23 cellular contexts compared by ENCODE assay signal in genomic region chr6:71229466-71229865, GRCh38. TPM values are rescaled to one million over a fixed set of nuclear protein-coding genes. Genes with fewer than 3 reads are reported as not detected.
DNase-seq lines count a peak whose midpoint lies in the region; ATAC-seq and TF ChIP-seq lines count a peak whose summit lies in the region.
"Had no signal": no experiment of that assay in that cellular context is flagged by ENCODE, and none has a peak within 500 bp of the region (broad histone marks: within the 10 kb centered on the region; RNA-seq: fewer than 3 reads in every experiment).

No MANE protein-coding gene starts in this region.

- no peaks in the 10 kb centered on the region for H3K79me2 ChIP-seq in Loucy (ENCODE audit: insufficient read depth, low read length)

- H3K9ac ChIP-seq in Loucy (ENCODE audit: low read depth, low read length, poor library complexity, severe bottlenecking): no peak overlapping the region
- H3K9ac ChIP-seq: BLaER1 had no signal

- peak overlapping the region; percentile 66 for H3K4me2 ChIP-seq in Loucy (ENCODE audit: low read depth, low read length, poor library complexity, severe bottlenecking)
- H3K4me2 ChIP-seq: BLaER1 had no signal

- peak overlapping the region in 7 of 8 donors; percentile 32 to 92 (median 42) for H3K27ac Mint-ChIP-seq in CD8-positive, alpha-beta memory T cell
- no peak overlapping the region for H3K27ac Mint-ChIP-seq in activated T-helper 17 cell treated with anti-CD3 and anti-CD28 coated beads, Interleukin-2, amount 50 U/mL, for 72 hours
- peak overlapping the region in 6 of 10 donors; percentile 16 to 91 (median 58) for H3K27ac Mint-ChIP-seq in naive thymus-derived CD8-positive, alpha-beta T cell
- H3K27ac Mint-ChIP-seq: CD4-positive, CD25-positive, alpha-beta regulatory T cell had no signal

- CTCF ChIA-PET in CD8-positive, alpha-beta memory T cell (lab: Charles Lee): interaction anchor here (1.0 kb wide), 1 partner anchor 9 kb away, joined by 3 read pairs; no protein-coding TSS in a partner anchor

- no peaks in the 10 kb centered on the region for H3K9me3 ChIP-seq in CD8-positive, alpha-beta memory T cell (ENCODE audit: low read length)
- H3K9me3 ChIP-seq in Loucy (ENCODE audit: insufficient read depth, low read depth, low read length): no peaks in the 10 kb centered on the region
- H3K9me3 ChIP-seq: BLaER1 had no signal

- H3K36me3 Mint-ChIP-seq in CD8-positive, alpha-beta memory T cell: no peaks in the 10 kb centered on the region
- H3K36me3 Mint-ChIP-seq in activated T-helper 17 cell treated with anti-CD3 and anti-CD28 coated beads, Interleukin-2, amount 50 U/mL, for 72 hours (ENCODE audit: low read depth): no peaks in the 10 kb centered on the region
- H3K36me3 Mint-ChIP-seq in naive thymus-derived CD8-positive, alpha-beta T cell: no peaks in the 10 kb centered on the region
- H3K36me3 Mint-ChIP-seq: CD4-positive, CD25-positive, alpha-beta regulatory T cell had no signal

- no peak for DNase-seq in CD8-positive, alpha-beta memory T cell
- DNase-seq in naive thymus-derived CD8-positive, alpha-beta T cell: no peak
- DNase-seq in left lobe of liver (ENCODE audit: low spot score) (no peak), GM19240 (ENCODE audit: insufficient read length, low spot score) (no peak), OCI-M1 (lab: John Stamatoyannopoulos, UW) (no peak)
- no peak for DNase-seq in central memory CD4-positive, alpha-beta T cell
- DNase-seq: CD4-positive, CD25-positive, alpha-beta regulatory T cell; DMS 273 treated with DMSO at 0.1 percent for 48 hours; DMS79; EL; GF-D8; MM.1S; NCI-H2029; NCI-H446 treated with DMSO at 0.1 percent for 48 hours; NCI-H526; NCI-H82; NK-92 treated with Interleukin-12 subunit alpha and Interleukin-12 subunit beta, amount 100 ng/mL, for 24 hours; SHP77 treated with DMSO at 0.1 percent for 48 hours had no signal

- POLR2A ChIA-PET in CD8-positive, alpha-beta memory T cell (lab: Charles Lee): no interaction called here
- POLR2A ChIA-PET in naive thymus-derived CD8-positive, alpha-beta T cell (lab: Charles Lee): interaction anchor here (1.9 kb wide), 1 partner anchor 59 kb away, joined by 5 read pairs; the partner anchor contains the start of gene OGFRL1

- TF ChIP-seq CTCF in Loucy (conservative IDR thresholded peaks at IDR 0.05; ENCODE audit: low read length): no peak

- H3F3A ChIP-seq in Loucy (ENCODE audit: low read depth): peaks cover 18% of the 10 kb centered on the region

- no peak overlapping the region for H2AFZ ChIP-seq in Loucy (ENCODE audit: low read length)

- H3K27me3 ChIP-seq in CD8-positive, alpha-beta memory T cell (ENCODE audit: insufficient read depth, low read length, poor library complexity, severe bottlenecking): no peaks in the 10 kb centered on the region
- H3K27me3 ChIP-seq in Loucy (ENCODE audit: insufficient read depth, low read length, poor library complexity, severe bottlenecking): no peaks in the 10 kb centered on the region
- H3K27me3 ChIP-seq: BLaER1 had no signal

- H3K9me3 Mint-ChIP-seq in CD8-positive, alpha-beta memory T cell: no peaks in the 10 kb centered on the region
- H3K9me3 Mint-ChIP-seq in activated T-helper 17 cell treated with anti-CD3 and anti-CD28 coated beads, Interleukin-2, amount 50 U/mL, for 72 hours: no peaks in the 10 kb centered on the region
- no peaks in the 10 kb centered on the region for H3K9me3 Mint-ChIP-seq in naive thymus-derived CD8-positive, alpha-beta T cell

- no peak for ATAC-seq in activated T-helper 17 cell treated with anti-CD3 and anti-CD28 coated beads, Interleukin-2, amount 50 U/mL, for 72 hours (replicated peaks)
- no peak for ATAC-seq in naive thymus-derived CD8-positive, alpha-beta T cell
- no peak for ATAC-seq in left lobe of liver
- ATAC-seq: Panc1 had no signal

- H3K27ac ChIP-seq in CD8-positive, alpha-beta memory T cell (ENCODE audit: low read depth, low read length): no peak overlapping the region
- H3K27ac ChIP-seq: BLaER1, RWPE1 had no signal

- H3K4me3 ChIP-seq in CD8-positive, alpha-beta memory T cell (ENCODE audit: low read length): no peak overlapping the region
- H3K4me3 ChIP-seq in Loucy (ENCODE audit: low read length, poor library complexity, severe bottlenecking): no peak overlapping the region
- H3K4me3 ChIP-seq: BLaER1 had no signal

- no peaks in the 10 kb centered on the region for H3K36me3 ChIP-seq in CD8-positive, alpha-beta memory T cell (ENCODE audit: insufficient read depth, low read length)
- no peaks in the 10 kb centered on the region for H3K36me3 ChIP-seq in Loucy (ENCODE audit: insufficient read depth, low read length)
- H3K36me3 ChIP-seq: BLaER1 had no signal

- H4K20me1 ChIP-seq in Loucy (ENCODE audit: insufficient read depth, low read length, poor library complexity, severe bottlenecking): no peaks in the 10 kb centered on the region
- H4K20me1 ChIP-seq: BLaER1 had no signal

- peak overlapping the region in 4 of 7 donors; percentile 43 to 59 (median 49) for H3K4me3 Mint-ChIP-seq in CD8-positive, alpha-beta memory T cell
- peak overlapping the region; percentile 24 for H3K4me3 Mint-ChIP-seq in activated T-helper 17 cell treated with anti-CD3 and anti-CD28 coated beads, Interleukin-2, amount 50 U/mL, for 72 hours
- H3K4me3 Mint-ChIP-seq in naive thymus-derived CD8-positive, alpha-beta T cell: peak overlapping the region in 4 of 10 donors; percentile 5 to 69 (median 60)

- peaks cover 27 to 35% (median 29%) of the 10 kb centered on the region in 3 donors for H3K4me1 Mint-ChIP-seq in CD8-positive, alpha-beta memory T cell
- peaks cover 11% of the 10 kb centered on the region for H3K4me1 Mint-ChIP-seq in activated T-helper 17 cell treated with anti-CD3 and anti-CD28 coated beads, Interleukin-2, amount 50 U/mL, for 72 hours
- peaks cover 16 to 42% (median 27%) of the 10 kb centered on the region in 4 donors for H3K4me1 Mint-ChIP-seq in naive thymus-derived CD8-positive, alpha-beta T cell

- H3K9me2 ChIP-seq in Loucy (replicated peaks; ENCODE audit: low read depth, low read length): no peaks in the 10 kb centered on the region

- H3K27me3 Mint-ChIP-seq in CD8-positive, alpha-beta memory T cell: no peaks in the 10 kb centered on the region
- no peaks in the 10 kb centered on the region for H3K27me3 Mint-ChIP-seq in activated T-helper 17 cell treated with anti-CD3 and anti-CD28 coated beads, Interleukin-2, amount 50 U/mL, for 72 hours
- H3K27me3 Mint-ChIP-seq in naive thymus-derived CD8-positive, alpha-beta T cell: no peaks in the 10 kb centered on the region
- H3K27me3 Mint-ChIP-seq: CD4-positive, CD25-positive, alpha-beta regulatory T cell had no signal

- H3K4me1 ChIP-seq in CD8-positive, alpha-beta memory T cell (ENCODE audit: insufficient read depth, low read length): peaks cover 18% of the 10 kb centered on the region
- peaks cover 35% of the 10 kb centered on the region for H3K4me1 ChIP-seq in Loucy (ENCODE audit: insufficient read depth, low read length, poor library complexity, severe bottlenecking)
- H3K4me1 ChIP-seq: BLaER1 had no signal

RNA-seq across cellular contexts. Expression of gene OGFRL1, which starts 59.1 kb away (rescaled TPM):
- 1 to 10 TPM; 5.5 to 5.6 TPM for total RNA-seq in CD8-positive, alpha-beta memory T cell
- 4.1 TPM for polyA plus RNA-seq in CD8-positive, alpha-beta memory T cell
- total RNA-seq in activated T-helper 17 cell treated with anti-CD3 and anti-CD28 coated beads, Interleukin-2, amount 50 U/mL, for 72 hours: 1 to 10 TPM; 2.2 to 7.7 TPM
- total RNA-seq in naive thymus-derived CD8-positive, alpha-beta T cell: 10 to 100 TPM; 12.2 to 15.1 TPM
- 1 to 10 TPM; 1.2 to 2.3 (median 1.3) TPM for polyA plus RNA-seq in naive thymus-derived CD8-positive, alpha-beta T cell
- 2.3 TPM for total RNA-seq in left lobe of liver
